In genomic region chr11:1548221-1549070, GRCh38 we compare ENCODE assay signal across 9 cellular contexts. TPM values are rescaled to one million over a fixed set of nuclear protein-coding genes. Genes with fewer than 3 reads are reported as not detected.
DNase-seq lines count a peak whose midpoint lies in the region; ATAC-seq and TF ChIP-seq lines count a peak whose summit lies in the region.
"Had no signal": no experiment of that assay in that cellular context is flagged by ENCODE, and none has a peak within 500 bp of the region (broad histone marks: within the 10 kb centered on the region; RNA-seq: fewer than 3 reads in every experiment).

No MANE protein-coding gene starts in this region.

- peak; percentile 57 for DNase-seq in Caki2 (ENCODE audit: low read depth)
- DNase-seq in NCI-H2029 treated with DMSO at 0.1 percent for 48 hours (lab: John Stamatoyannopoulos, UW): peak; percentile 51
- peak; percentile 89 for DNase-seq in cerebellum (ENCODE audit: low spot score)
- DNase-seq in left colon: peak; percentile 83 to 92
- peak; percentile 94 to 96 for DNase-seq in thyroid gland
- DNase-seq in activated naive CD4-positive, alpha-beta T cell treated with anti-CD3 and anti-CD28 coated beads, Interleukin-2, amount 50 U/mL, for 72 hours (ENCODE audit: low spot score in 2 of 2): no peak
- DNase-seq in GDM1 (lab: John Stamatoyannopoulos, UW): no peak

- peak overlapping the region; percentile 84 to 93 (median 88) for H3K27ac ChIP-seq in thyroid gland

- no peak overlapping the region for H3K27ac Mint-ChIP-seq in activated naive CD4-positive, alpha-beta T cell treated with anti-CD3 and anti-CD28 coated beads, Interleukin-2, amount 50 U/mL, for 72 hours

- H3K27me3 ChIP-seq in thyroid gland: no peaks in the 10 kb centered on the region

- in situ Hi-C loops in Caki2 (cut with HindIII; ENCODE audit: low pct_unique_long_range_greater_than_20kb, low sequenced_read_pairs): no loop called here

- ATAC-seq in left colon (peak; percentile 62), HG03159 (IDR thresholded peaks at IDR 0.05; ENCODE audit: unreplicated experiment) (no peak)
- ATAC-seq in activated naive CD4-positive, alpha-beta T cell treated with anti-CD3 and anti-CD28 coated beads, Interleukin-2, amount 50 U/mL, for 72 hours: no peak

- peak in 1 of 6 experiments; percentile 6 for TF ChIP-seq CTCF in thyroid gland (IDR thresholded peaks at IDR 0.05)

- no peaks in the 10 kb centered on the region for H3K36me3 Mint-ChIP-seq in activated naive CD4-positive, alpha-beta T cell treated with anti-CD3 and anti-CD28 coated beads, Interleukin-2, amount 50 U/mL, for 72 hours

- 10 to 11% methylated on average over 18 to 27 of the region's 34 CpGs for WGBS in thyroid gland, 2 donors

- H3K9me3 Mint-ChIP-seq in activated naive CD4-positive, alpha-beta T cell treated with anti-CD3 and anti-CD28 coated beads, Interleukin-2, amount 50 U/mL, for 72 hours: no peaks in the 10 kb centered on the region

- intact Hi-C loops in left colon (cut with DNase I, micrococcal nuclease) (no loop called here), thyroid gland (cut with DNase I) (loop anchor here (10.0 kb wide), 1 partner anchor 76 kb away; the partner anchor contains the start of genes KRTAP5-4 and KRTAP5-5)

- peak in 1 of 2 donors; percentile 89 for TF ChIP-seq POLR2A in thyroid gland (IDR thresholded peaks at IDR 0.05)

- peak overlapping the region in 1 of 3 donors; percentile 30 for H3K4me3 ChIP-seq in thyroid gland (replicated peaks in 1 of 3)

- peaks cover 12 to 40% of the 10 kb centered on the region in 2 donors for H3K4me1 ChIP-seq in thyroid gland

- H3K36me3 ChIP-seq in thyroid gland: no peaks in the 10 kb centered on the region

- no peaks in the 10 kb centered on the region for H3K9me3 ChIP-seq in thyroid gland

RNA-seq across cellular contexts. Expression of gene DUSP8, which starts 23.6 kb away (rescaled TPM):
- total RNA-seq in Caki2 (2014; rRNA removed; shearing (Covaris generic); ENCODE audit: low replicate concordance): 0.07 and 1.2 TPM in 2 replicates
- total RNA-seq in cerebellum: 6.7 TPM
- total RNA-seq in left colon: 10 to 100 TPM; 27.2 to 45.0 TPM
- 1 to 10 TPM; 1.3 to 3.5 (median 2.5) TPM for total RNA-seq in thyroid gland
- total RNA-seq in activated naive CD4-positive, alpha-beta T cell treated with anti-CD3 and anti-CD28 coated beads, Interleukin-2, amount 50 U/mL, for 72 hours: 1 to 10 TPM; 1.1 TPM

RNA-seq across cellular contexts. Expression of gene KRTAP5-1, which starts 36.6 kb away (rescaled TPM):
- not detected in 2 replicates for total RNA-seq in Caki2 (2014; rRNA removed; shearing (Covaris generic); ENCODE audit: low replicate concordance)
- total RNA-seq in cerebellum (not detected), left colon (not detected), thyroid gland (not detected)
- not detected for total RNA-seq in activated naive CD4-positive, alpha-beta T cell treated with anti-CD3 and anti-CD28 coated beads, Interleukin-2, amount 50 U/mL, for 72 hours
- total RNA-seq: urinary bladder had no signal

RNA-seq across cellular contexts. Expression of gene KRTAP5-2, which starts 49.6 kb away (rescaled TPM):
- not detected in 2 replicates for total RNA-seq in Caki2 (2014; rRNA removed; shearing (Covaris generic); ENCODE audit: low replicate concordance)
- not detected for total RNA-seq in cerebellum
- total RNA-seq in left colon: not detected
- not detected for total RNA-seq in thyroid gland
- not detected for total RNA-seq in activated naive CD4-positive, alpha-beta T cell treated with anti-CD3 and anti-CD28 coated beads, Interleukin-2, amount 50 U/mL, for 72 hours
- total RNA-seq: urinary bladder had no signal

RNA-seq across cellular contexts. Expression of gene KRTAP5-3, which starts 59.8 kb away (rescaled TPM):
- not detected in 2 replicates for total RNA-seq in Caki2 (2014; rRNA removed; shearing (Covaris generic); ENCODE audit: low replicate concordance)
- not detected for total RNA-seq in cerebellum
- total RNA-seq in left colon: not detected
- not detected for total RNA-seq in thyroid gland
- not detected for total RNA-seq in activated naive CD4-positive, alpha-beta T cell treated with anti-CD3 and anti-CD28 coated beads, Interleukin-2, amount 50 U/mL, for 72 hours
- total RNA-seq: urinary bladder had no signal

Comparison
In these comparisons a context has a peak if more than half of its experiments do, and no peak if none do; other contexts are left out.
1. DNase-seq: peak in Caki2 (single experiment), NCI-H2029 treated with DMSO at 0.1 percent for 48 hours (single experiment), cerebellum (single experiment), left colon (2 of 2) and thyroid gland (2 of 2); none in activated naive CD4-positive, alpha-beta T cell treated with anti-CD3 and anti-CD28 coated beads, Interleukin-2, amount 50 U/mL, for 72 hours (0 of 2) and GDM1 (single experiment).